Comparison of ENCODE assay signal across 2 cellular contexts in the genomic region with DNA sequence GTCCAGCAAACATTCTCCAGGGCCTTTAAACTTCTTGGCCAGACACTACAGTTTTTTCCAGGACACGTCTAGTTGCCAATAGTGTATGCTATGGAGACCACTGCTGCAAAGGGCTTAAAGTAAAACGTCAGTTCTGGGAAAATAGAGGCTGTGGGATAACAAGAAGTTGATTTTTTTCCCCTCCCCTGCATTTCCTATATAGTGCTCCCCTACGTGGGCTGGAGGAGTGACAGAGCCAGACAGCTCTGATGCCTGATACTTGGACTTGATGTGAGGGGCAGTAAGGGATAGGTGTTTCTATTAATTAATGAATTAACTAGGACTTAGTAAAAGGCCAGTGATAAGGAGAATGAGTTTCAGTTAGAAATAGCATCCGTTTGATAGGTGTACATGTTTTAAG.
TF ChIP-seq lines count a peak whose summit lies in the region.

No MANE protein-coding gene starts in this region.

TF ChIP-seq in SK-N-SH, 30 proteins besides CTCF, POLR2A, EP300 and RAD21 (continued from another document):
- TF ChIP-seq, protein P1, sequence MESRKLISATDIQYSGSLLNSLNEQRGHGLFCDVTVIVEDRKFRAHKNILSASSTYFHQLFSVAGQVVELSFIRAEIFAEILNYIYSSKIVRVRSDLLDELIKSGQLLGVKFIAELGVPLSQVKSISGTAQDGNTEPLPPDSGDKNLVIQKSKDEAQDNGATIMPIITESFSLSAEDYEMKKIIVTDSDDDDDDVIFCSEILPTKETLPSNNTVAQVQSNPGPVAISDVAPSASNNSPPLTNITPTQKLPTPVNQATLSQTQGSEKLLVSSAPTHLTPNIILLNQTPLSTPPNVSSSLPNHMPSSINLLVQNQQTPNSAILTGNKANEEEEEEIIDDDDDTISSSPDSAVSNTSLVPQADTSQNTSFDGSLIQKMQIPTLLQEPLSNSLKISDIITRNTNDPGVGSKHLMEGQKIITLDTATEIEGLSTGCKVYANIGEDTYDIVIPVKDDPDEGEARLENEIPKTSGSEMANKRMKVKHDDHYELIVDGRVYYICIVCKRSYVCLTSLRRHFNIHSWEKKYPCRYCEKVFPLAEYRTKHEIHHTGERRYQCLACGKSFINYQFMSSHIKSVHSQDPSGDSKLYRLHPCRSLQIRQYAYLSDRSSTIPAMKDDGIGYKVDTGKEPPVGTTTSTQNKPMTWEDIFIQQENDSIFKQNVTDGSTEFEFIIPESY (IDR thresholded peaks at IDR 0.05; ENCODE audit: borderline replicate concordance, low read depth), result no peak
- TF ChIP-seq MEF2A (IDR thresholded peaks at IDR 0.05; ENCODE audit: borderline replicate concordance, low read depth) (no peak), TAF1 (IDR thresholded peaks at IDR 0.05; ENCODE audit: borderline replicate concordance, low read depth, low read length) (no peak)

TF ChIP-seq in SK-N-SH treated with all-trans-retinoic acid at 6 μM for 48 hours, 23 proteins besides CTCF, POLR2A, EP300 and RAD21 (continued from another document):
- TF ChIP-seq, protein P2, sequence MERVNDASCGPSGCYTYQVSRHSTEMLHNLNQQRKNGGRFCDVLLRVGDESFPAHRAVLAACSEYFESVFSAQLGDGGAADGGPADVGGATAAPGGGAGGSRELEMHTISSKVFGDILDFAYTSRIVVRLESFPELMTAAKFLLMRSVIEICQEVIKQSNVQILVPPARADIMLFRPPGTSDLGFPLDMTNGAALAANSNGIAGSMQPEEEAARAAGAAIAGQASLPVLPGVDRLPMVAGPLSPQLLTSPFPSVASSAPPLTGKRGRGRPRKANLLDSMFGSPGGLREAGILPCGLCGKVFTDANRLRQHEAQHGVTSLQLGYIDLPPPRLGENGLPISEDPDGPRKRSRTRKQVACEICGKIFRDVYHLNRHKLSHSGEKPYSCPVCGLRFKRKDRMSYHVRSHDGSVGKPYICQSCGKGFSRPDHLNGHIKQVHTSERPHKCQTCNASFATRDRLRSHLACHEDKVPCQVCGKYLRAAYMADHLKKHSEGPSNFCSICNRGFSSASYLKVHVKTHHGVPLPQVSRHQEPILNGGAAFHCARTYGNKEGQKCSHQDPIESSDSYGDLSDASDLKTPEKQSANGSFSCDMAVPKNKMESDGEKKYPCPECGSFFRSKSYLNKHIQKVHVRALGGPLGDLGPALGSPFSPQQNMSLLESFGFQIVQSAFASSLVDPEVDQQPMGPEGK (CRISPR knock-in tag; IDR thresholded peaks at IDR 0.05; ENCODE audit: borderline replicate concordance), result no peak
- no peak for TF ChIP-seq BACH2 (CRISPR knock-in tag; IDR thresholded peaks at IDR 0.05; ENCODE audit: borderline replicate concordance)
TF ChIP-seq in SK-N-SH treated with all-trans-retinoic acid at 6 μM for 48 hours: peak in this region for 0.
